20 cellular contexts compared by ENCODE assay signal in genomic region chr13:69306766-69307165, GRCh38.
"Had no signal": no experiment of that assay in that cellular context is flagged by ENCODE, and none has a peak within 500 bp of the region (broad histone marks: within the 10 kb centered on the region; RNA-seq: fewer than 3 reads in every experiment).

No MANE protein-coding gene starts in this region.

- H3K36me3 ChIP-seq: esophagus squamous epithelium, prostate gland, tibial nerve, vagina had no signal

- H3K4me3 Mint-ChIP-seq: activated CD8-positive, alpha-beta T cell treated with anti-CD3 and anti-CD28 coated beads for 36 hours; activated naive CD4-positive, alpha-beta T cell treated with anti-CD3 and anti-CD28 coated beads, Interleukin-2, amount 50 U/mL, for 24 hours; activated T-cell treated with anti-CD3 and anti-CD28 coated beads, Interleukin-2, amount 50 U/mL, for 4 hours; nephron; WTC11 had no signal

- H3K4me1 ChIP-seq: esophagus squamous epithelium, prostate gland, tibial nerve, vagina had no signal

- H3K9me3 Mint-ChIP-seq: activated naive CD4-positive, alpha-beta T cell treated with anti-CD3 and anti-CD28 coated beads, Interleukin-2, amount 50 U/mL, for 24 hours; nephron; WTC11 had no signal

- H3K9me3 ChIP-seq: esophagus squamous epithelium, prostate gland, tibial nerve, vagina had no signal

- H3K27ac Mint-ChIP-seq: activated CD8-positive, alpha-beta T cell treated with anti-CD3 and anti-CD28 coated beads for 36 hours; activated naive CD4-positive, alpha-beta T cell treated with anti-CD3 and anti-CD28 coated beads, Interleukin-2, amount 50 U/mL, for 24 hours; nephron; WTC11 had no signal

- H3K27ac ChIP-seq: coronary artery, esophagus squamous epithelium, prostate gland, skin epidermis, tibial nerve, vagina had no signal

- H3K36me3 Mint-ChIP-seq: activated naive CD4-positive, alpha-beta T cell treated with anti-CD3 and anti-CD28 coated beads, Interleukin-2, amount 50 U/mL, for 24 hours; WTC11 had no signal

- DNase-seq: activated CD4-positive, alpha-beta T cell treated with anti-CD3 and anti-CD28 coated beads for 4 hours; activated CD8-positive, alpha-beta T cell treated with anti-CD3 and anti-CD28 coated beads for 36 hours; activated effector memory CD4-positive, alpha-beta T cell treated with anti-CD3 and anti-CD28 coated beads, Interleukin-2, amount 50 U/mL, for 16 hours; activated T-cell treated with anti-CD3 and anti-CD28 coated beads, Interleukin-2, amount 50 U/mL, for 4 hours; amniotic stem cell; caudate nucleus; esophagus squamous epithelium; right cardiac atrium; stimulated activated CD4-positive, alpha-beta T cell treated with anti-CD3 and anti-CD28 coated beads, Interleukin-15, amount 100 ng/mL, for 24 hours; stimulated activated CD4-positive, alpha-beta T cell treated with anti-CD3 and anti-CD28 coated beads, Interleukin-4, amount 100 ng/mL, for 24 hours; stimulated activated naive CD4-positive, alpha-beta T cell; substantia nigra had no signal

- H3K27me3 Mint-ChIP-seq: activated CD8-positive, alpha-beta T cell treated with anti-CD3 and anti-CD28 coated beads for 36 hours; activated naive CD4-positive, alpha-beta T cell treated with anti-CD3 and anti-CD28 coated beads, Interleukin-2, amount 50 U/mL, for 24 hours had no signal

- H3K4me3 ChIP-seq: coronary artery, esophagus squamous epithelium, prostate gland, skin epidermis, tibial nerve, vagina had no signal

- H3K27me3 ChIP-seq: esophagus squamous epithelium, tibial nerve, vagina had no signal

- H3K4me1 Mint-ChIP-seq: activated naive CD4-positive, alpha-beta T cell treated with anti-CD3 and anti-CD28 coated beads, Interleukin-2, amount 50 U/mL, for 24 hours; nephron; WTC11 had no signal
